10 cellular contexts compared by ENCODE assay signal in the genomic region with DNA sequence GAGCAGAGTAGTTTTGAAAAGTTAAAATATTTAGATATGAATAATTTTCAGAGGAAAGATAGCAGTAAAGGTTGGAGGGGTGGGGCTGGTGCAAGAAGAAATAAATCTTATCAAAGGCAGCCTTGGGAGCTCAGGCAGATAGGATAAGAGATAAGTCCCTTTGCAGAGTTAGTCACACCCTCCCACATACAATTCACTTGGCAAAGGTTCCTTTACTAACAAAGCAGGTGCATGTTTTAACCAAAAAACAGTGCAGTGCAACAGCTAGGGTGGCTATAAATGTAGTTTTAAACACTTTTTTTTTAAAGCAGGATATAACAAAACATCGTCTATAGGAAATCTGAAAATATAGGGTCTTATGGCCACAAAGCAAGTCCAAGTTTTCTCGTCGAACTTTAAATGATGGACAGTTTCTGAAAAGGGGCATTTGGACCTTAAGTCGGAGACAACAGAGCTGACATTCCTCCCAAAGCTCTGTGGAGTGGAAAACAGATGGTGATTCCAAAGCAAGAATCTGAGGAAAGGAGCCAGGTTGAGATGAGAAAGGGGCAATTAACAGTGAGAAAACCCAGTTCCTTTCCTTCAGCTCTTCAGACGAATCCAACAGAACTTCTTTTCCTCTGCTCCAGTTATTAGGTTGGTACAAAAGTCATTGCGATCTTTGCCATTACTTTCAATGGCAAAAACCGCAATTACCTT. TPM values are rescaled to one million over a fixed set of nuclear protein-coding genes. Genes with fewer than 3 reads are reported as not detected.
DNase-seq lines count a peak whose midpoint lies in the region; TF ChIP-seq lines count a peak whose summit lies in the region.
"Had no signal": no experiment of that assay in that cellular context is flagged by ENCODE, and none has a peak within 500 bp of the region (broad histone marks: within the 10 kb centered on the region; RNA-seq: fewer than 3 reads in every experiment).

No MANE protein-coding gene starts in this region.

- no peak for TF ChIP-seq CTCF in WI38 (IDR thresholded peaks at IDR 0.05; ENCODE audit: low read depth, low read length)
- no peak for TF ChIP-seq CTCF in hepatocyte (IDR thresholded peaks at IDR 0.05; ENCODE audit: poor library complexity)
- no peak for TF ChIP-seq CTCF in stomach (IDR thresholded peaks at IDR 0.05)
- TF ChIP-seq CTCF in osteocyte (IDR thresholded peaks at IDR 0.05): no peak
- TF ChIP-seq CTCF in coronary artery (IDR thresholded peaks at IDR 0.05): no peak

- peaks cover 3% of the 10 kb centered on the region for H3K36me3 Mint-ChIP-seq in activated CD4-positive, alpha-beta T cell treated with anti-CD3 and anti-CD28 coated beads, Interleukin-2, amount 10 ng/mL, durations not matched to agents 24 days and 14 days (ENCODE audit: low read depth)
- H3K36me3 Mint-ChIP-seq in osteocyte (ENCODE audit: unreplicated experiment): peaks cover 2% of the 10 kb centered on the region

- peaks cover 10% of the 10 kb centered on the region for H3K4me1 ChIP-seq in hepatocyte (ENCODE audit: insufficient read depth)
- peaks cover 30 to 49% (median 39%) of the 10 kb centered on the region in 4 donors for H3K4me1 ChIP-seq in stomach

- H3K4me2 ChIP-seq in hepatocyte: peak overlapping the region; percentile 12

- H3K79me2 ChIP-seq in hepatocyte: peaks cover 33% of the 10 kb centered on the region

- no peaks in the 10 kb centered on the region for H3K27me3 Mint-ChIP-seq in activated CD4-positive, alpha-beta T cell treated with anti-CD3 and anti-CD28 coated beads, Interleukin-2, amount 10 ng/mL, durations not matched to agents 24 days and 14 days
- no peaks in the 10 kb centered on the region for H3K27me3 Mint-ChIP-seq in osteocyte (ENCODE audit: unreplicated experiment)
- H3K27me3 Mint-ChIP-seq: activated T-cell treated with anti-CD3 and anti-CD28 coated beads, Interleukin-2, amount 50 U/mL, for 24 hours had no signal

- no peak for DNase-seq in activated CD4-positive, alpha-beta T cell treated with anti-CD3 and anti-CD28 coated beads, Interleukin-2, amount 10 ng/mL, durations not matched to agents 24 days and 14 days
- DNase-seq in activated CD4-positive, alpha-beta T cell treated with anti-CD3 and anti-CD28 coated beads, Interleukin-2, amount 50 U/mL, for 48 hours: no peak
- DNase-seq in hepatocyte (ENCODE audit: low spot score) (no peak), stomach (no peak), osteocyte (ENCODE audit: extremely low spot score, unreplicated experiment) (no peak), coronary artery (ENCODE audit: low spot score) (no peak), NCI-H1436 treated with DMSO at 0.1 percent for 48 hours (lab: John Stamatoyannopoulos, UW) (no peak)
- DNase-seq: activated T-cell treated with anti-CD3 and anti-CD28 coated beads, Interleukin-2, amount 50 U/mL, for 24 hours; NCI-H187 had no signal

- intact Hi-C loops in activated CD4-positive, alpha-beta T cell treated with anti-CD3 and anti-CD28 coated beads, Interleukin-2, amount 10 ng/mL, durations not matched to agents 24 days and 14 days (cut with micrococcal nuclease): loop anchor here (1.0 to 10.0 kb wide), 3 partner anchors 38 to 206 kb away; no protein-coding TSS in a partner anchor
- intact Hi-C loops in stomach (cut with DNase I; ENCODE audit: low total_unique reads): no loop called here

- peaks cover 7% of the 10 kb centered on the region for H3K9me3 Mint-ChIP-seq in activated CD4-positive, alpha-beta T cell treated with anti-CD3 and anti-CD28 coated beads, Interleukin-2, amount 10 ng/mL, durations not matched to agents 24 days and 14 days
- H3K9me3 Mint-ChIP-seq in osteocyte (ENCODE audit: unreplicated experiment): no peaks in the 10 kb centered on the region
- H3K9me3 Mint-ChIP-seq: activated T-cell treated with anti-CD3 and anti-CD28 coated beads, Interleukin-2, amount 50 U/mL, for 24 hours had no signal

- peak overlapping the region; percentile 54 for H3K4me3 Mint-ChIP-seq in activated CD4-positive, alpha-beta T cell treated with anti-CD3 and anti-CD28 coated beads, Interleukin-2, amount 10 ng/mL, durations not matched to agents 24 days and 14 days
- H3K4me3 Mint-ChIP-seq in osteocyte (ENCODE audit: unreplicated experiment): no peak overlapping the region
- H3K4me3 Mint-ChIP-seq: activated T-cell treated with anti-CD3 and anti-CD28 coated beads, Interleukin-2, amount 50 U/mL, for 24 hours had no signal

- no peaks in the 10 kb centered on the region for H3K9me2 ChIP-seq in hepatocyte (replicated peaks; ENCODE audit: insufficient read depth)

- no peak for TF ChIP-seq EP300 in stomach (IDR thresholded peaks at IDR 0.05)

- H3K27me3 ChIP-seq in hepatocyte (no peaks in the 10 kb centered on the region), stomach (no peaks in the 10 kb centered on the region)

- H3K9me3 ChIP-seq in hepatocyte (ENCODE audit: low read depth) (no peaks in the 10 kb centered on the region), stomach (no peaks in the 10 kb centered on the region)

- H3K4me3 ChIP-seq in WI38 (ENCODE audit: low read depth, low read length): peak overlapping the region; percentile 37
- H3K4me3 ChIP-seq in hepatocyte: no peak overlapping the region
- H3K4me3 ChIP-seq in stomach: peak overlapping the region in 1 of 4 donors; percentile 1
- H3K4me3 ChIP-seq in coronary artery: no peak overlapping the region

- H3K4me1 Mint-ChIP-seq in activated CD4-positive, alpha-beta T cell treated with anti-CD3 and anti-CD28 coated beads, Interleukin-2, amount 10 ng/mL, durations not matched to agents 24 days and 14 days: no peaks in the 10 kb centered on the region
- peaks cover 7% of the 10 kb centered on the region for H3K4me1 Mint-ChIP-seq in osteocyte (ENCODE audit: unreplicated experiment)

- peak overlapping the region; percentile 19 for H3K27ac ChIP-seq in hepatocyte
- peak overlapping the region in 4 of 5 donors; percentile 25 to 61 (median 50) for H3K27ac ChIP-seq in stomach
- H3K27ac ChIP-seq in coronary artery: no peak overlapping the region

- no peaks in the 10 kb centered on the region for H3K36me3 ChIP-seq in hepatocyte (replicated peaks; ENCODE audit: insufficient read depth, low read depth)
- no peaks in the 10 kb centered on the region for H3K36me3 ChIP-seq in stomach

- peaks cover 3% of the 10 kb centered on the region for H4K20me1 ChIP-seq in hepatocyte (ENCODE audit: insufficient read depth, poor library complexity, severe bottlenecking)

- H2AFZ ChIP-seq in hepatocyte: no peak overlapping the region

- H3K27ac Mint-ChIP-seq in activated CD4-positive, alpha-beta T cell treated with anti-CD3 and anti-CD28 coated beads, Interleukin-2, amount 10 ng/mL, durations not matched to agents 24 days and 14 days: no peak overlapping the region
- H3K27ac Mint-ChIP-seq in osteocyte (ENCODE audit: unreplicated experiment): no peak overlapping the region

- no peak for TF ChIP-seq POLR2A in stomach (IDR thresholded peaks at IDR 0.05)

- 78% methylated on average over 7 of the region's 7 CpGs for WGBS in hepatocyte (ENCODE audit: low lambda C conversion rate, missing lambda C conversion rate)
- WGBS in stomach, 5 donors: 37 to 51% (median 49%) methylated on average over 7 of the region's 7 CpGs

RNA-seq across cellular contexts. Expression of a gene that starts 53.0 kb away (rescaled TPM):
- total RNA-seq in activated CD4-positive, alpha-beta T cell treated with anti-CD3 and anti-CD28 coated beads, Interleukin-2, amount 10 ng/mL, durations not matched to agents 24 days and 14 days: 0.31 and 0.63 TPM in 2 replicates
- 36.8 and 39.0 TPM in 2 replicates for total RNA-seq in hepatocyte
- 7.8 and 8.8 TPM in 2 replicates for polyA plus RNA-seq in hepatocyte
- total RNA-seq in stomach: 10 to 100 TPM in 3 of 5 donors, 1 to 10 TPM in 2; 1.2 to 28.1 (median 11.0) TPM
- polyA plus RNA-seq in stomach: 1 to 10 TPM in 1 of 3 donors, under 1 TPM in 1, not detected in 1; 0.56 to 5.8 TPM
- total RNA-seq in osteocyte: 16.7 and 16.8 TPM in 2 replicates

Comparison
In these comparisons a context has a peak if more than half of its experiments do, and no peak if none do; other contexts are left out.
1. H3K27ac ChIP-seq: peak in hepatocyte (single experiment) and stomach (4 of 5); none in coronary artery (0 of 2).